Comparison of ENCODE assay signal across 23 cellular contexts in the genomic region with DNA sequence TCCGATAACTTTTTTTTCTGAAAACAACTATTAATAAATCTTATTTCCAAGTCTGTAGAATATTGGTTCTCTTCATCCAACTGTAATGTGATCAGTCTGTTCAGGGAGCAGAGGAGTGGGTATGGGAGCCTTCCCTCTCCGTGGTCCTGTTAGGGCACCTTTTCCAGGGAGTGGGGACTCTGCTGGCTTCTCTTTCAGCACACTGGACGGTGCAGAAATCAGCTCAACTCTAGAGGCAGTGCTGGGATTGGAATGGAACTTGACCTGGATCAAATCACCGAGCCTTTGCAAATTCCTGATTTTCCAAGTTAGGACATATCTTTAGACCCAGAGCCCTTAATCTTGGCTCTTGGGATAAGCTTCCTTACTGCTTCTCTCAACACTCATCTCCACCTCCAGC.
"Had no signal": no experiment of that assay in that cellular context is flagged by ENCODE, and none has a peak within 500 bp of the region (broad histone marks: within the 10 kb centered on the region; RNA-seq: fewer than 3 reads in every experiment).

No MANE protein-coding gene starts in this region.

- DNase-seq: activated CD4-positive, alpha-beta T cell treated with anti-CD3 and anti-CD28 coated beads for 4 hours; activated CD4-positive, alpha-beta T cell treated with anti-CD3 and anti-CD28 coated beads, Interleukin-2, amount 50 U/mL, for 48 hours; activated CD4-positive, CD25-positive, alpha-beta regulatory T cell; activated CD8-positive, alpha-beta memory T cell treated with anti-CD3 and anti-CD28 coated beads, Interleukin-2, amount 50 U/mL, for 48 hours; activated naive CD4-positive, alpha-beta T cell treated with Interleukin-2 at 50 U/mL for 16 hours; activated naive CD8-positive, alpha-beta T cell treated with anti-CD3 and anti-CD28 coated beads, Interleukin-2, amount 10 ng/mL, durations not matched to agents 7 days and 5 days; activated T-cell treated with anti-CD3 and anti-CD28 coated beads, Interleukin-2, amount 50 U/mL, for 4 hours; amniotic stem cell; effector CD4-positive, alpha-beta T cell; heart right ventricle; kidney; left lung; midbrain; posterior cingulate gyrus; right lobe of liver; small intestine; stimulated activated CD4-positive, alpha-beta T cell treated with anti-CD3 and anti-CD28 coated beads, Interleukin-15, amount 100 ng/mL, for 24 hours; stomach; T-helper 17 cell; transverse colon had no signal

- H3K9me3 Mint-ChIP-seq: activated naive CD8-positive, alpha-beta T cell treated with anti-CD3 and anti-CD28 coated beads, Interleukin-2, amount 10 ng/mL, durations not matched to agents 7 days and 5 days; dendritic cell treated with granulocyte-macrophage colony-stimulating factor and Interleukin-4, amounts not matched to agents 40 ng/mL and 50 ng/mL, for 4 days; stimulated activated memory B cell treated with anti-CD40 and anti-IgM and Interleukin-4, amounts not matched to agents 10 μg/mL and 1 μg/mL and 100 μg/mL, for 72 hours had no signal

- ATAC-seq: activated T-cell treated with anti-CD3 and anti-CD28 coated beads, Interleukin-2, amount 50 U/mL, for 4 hours; heart right ventricle; left lung; natural killer cell treated with Interleukin-12 subunit alpha and Interleukin-12 subunit beta and Interleukin-15 and Interleukin-18, amount 100 ng/mL, for 72 hours; right lobe of liver; stimulated activated memory B cell treated with anti-CD40 and anti-IgM and Interleukin-4, amounts not matched to agents 10 μg/mL and 1 μg/mL and 100 μg/mL, for 72 hours; T-helper 17 cell had no signal

- H3K4me1 Mint-ChIP-seq: activated naive CD8-positive, alpha-beta T cell treated with anti-CD3 and anti-CD28 coated beads, Interleukin-2, amount 10 ng/mL, durations not matched to agents 7 days and 5 days; stimulated activated memory B cell treated with anti-CD40 and anti-IgM and Interleukin-4, amounts not matched to agents 10 μg/mL and 1 μg/mL and 100 μg/mL, for 72 hours; T-helper 17 cell had no signal

- H3K36me3 Mint-ChIP-seq: activated naive CD8-positive, alpha-beta T cell treated with anti-CD3 and anti-CD28 coated beads, Interleukin-2, amount 10 ng/mL, durations not matched to agents 7 days and 5 days; natural killer cell treated with Interleukin-12 subunit alpha and Interleukin-12 subunit beta and Interleukin-15 and Interleukin-18, amount 100 ng/mL, for 72 hours; stimulated activated memory B cell treated with anti-CD40 and anti-IgM and Interleukin-4, amounts not matched to agents 10 μg/mL and 1 μg/mL and 100 μg/mL, for 72 hours had no signal

- H3K27me3 Mint-ChIP-seq: activated naive CD8-positive, alpha-beta T cell treated with anti-CD3 and anti-CD28 coated beads, Interleukin-2, amount 10 ng/mL, durations not matched to agents 7 days and 5 days; dendritic cell treated with granulocyte-macrophage colony-stimulating factor and Interleukin-4, amounts not matched to agents 40 ng/mL and 50 ng/mL, for 4 days; natural killer cell treated with Interleukin-12 subunit alpha and Interleukin-12 subunit beta and Interleukin-15 and Interleukin-18, amount 100 ng/mL, for 72 hours; stimulated activated memory B cell treated with anti-CD40 and anti-IgM and Interleukin-4, amounts not matched to agents 10 μg/mL and 1 μg/mL and 100 μg/mL, for 72 hours; T-helper 17 cell had no signal

- H3K27ac Mint-ChIP-seq: activated naive CD8-positive, alpha-beta T cell treated with anti-CD3 and anti-CD28 coated beads, Interleukin-2, amount 10 ng/mL, durations not matched to agents 7 days and 5 days; dendritic cell treated with granulocyte-macrophage colony-stimulating factor and Interleukin-4, amounts not matched to agents 40 ng/mL and 50 ng/mL, for 4 days; natural killer cell treated with Interleukin-12 subunit alpha and Interleukin-12 subunit beta and Interleukin-15 and Interleukin-18, amount 100 ng/mL, for 72 hours; stimulated activated memory B cell treated with anti-CD40 and anti-IgM and Interleukin-4, amounts not matched to agents 10 μg/mL and 1 μg/mL and 100 μg/mL, for 72 hours; T-helper 17 cell had no signal

- H3K4me3 Mint-ChIP-seq: activated naive CD8-positive, alpha-beta T cell treated with anti-CD3 and anti-CD28 coated beads, Interleukin-2, amount 10 ng/mL, durations not matched to agents 7 days and 5 days; activated T-cell treated with anti-CD3 and anti-CD28 coated beads, Interleukin-2, amount 50 U/mL, for 4 hours; dendritic cell treated with granulocyte-macrophage colony-stimulating factor and Interleukin-4, amounts not matched to agents 40 ng/mL and 50 ng/mL, for 4 days; natural killer cell treated with Interleukin-12 subunit alpha and Interleukin-12 subunit beta and Interleukin-15 and Interleukin-18, amount 100 ng/mL, for 72 hours; stimulated activated memory B cell treated with anti-CD40 and anti-IgM and Interleukin-4, amounts not matched to agents 10 μg/mL and 1 μg/mL and 100 μg/mL, for 72 hours; T-helper 17 cell had no signal
